8 cellular contexts compared by ENCODE assay signal in genomic region chr7:152759655-152760383, GRCh38. TPM values are rescaled to one million over a fixed set of nuclear protein-coding genes. Genes with fewer than 3 reads are reported as not detected.
DNase-seq lines count a peak whose midpoint lies in the region; ATAC-seq and TF ChIP-seq lines count a peak whose summit lies in the region.

ACTR3B (plus strand) TSS chr7:152759752; CDS start chr7:152759883, 131 bp downstream.

- H2BK12ac ChIP-seq in neuronal stem cell (ENCODE audit: low read length): no peak within 1 kb of the TSS

- DNase-seq in DMS53 treated with DMSO at 0.1 percent for 48 hours (lab: John Stamatoyannopoulos, UW; ENCODE audit: unreplicated experiment) (peak; percentile 76), RWPE2 (ENCODE audit: low spot score) (peak; percentile 76), foreskin melanocyte (peak; percentile 61), neuronal stem cell (ENCODE audit: low spot score) (peak; percentile 79), stromal cell of bone marrow (ENCODE audit: low read depth) (peak; percentile 65)
- DNase-seq in activated naive CD4-positive, alpha-beta T cell (lab: John Stamatoyannopoulos, UW): peak; percentile 80 to 92 (median 86)

- no peak within 1 kb of the TSS for H3K4ac ChIP-seq in neuronal stem cell (ENCODE audit: low read length)

- peak within 1 kb of the TSS; percentile 90 for H3K23ac ChIP-seq in neuronal stem cell (ENCODE audit: low read depth, low read length, poor library complexity)

- H3K14ac ChIP-seq in neuronal stem cell (ENCODE audit: low read length): peak within 1 kb of the TSS; percentile 66

- H3K27me3 ChIP-seq in HUES6 (ENCODE audit: control insufficient read depth, insufficient read depth, low read length) (no peaks in the 10 kb centered on the region), RWPE2 (ENCODE audit: insufficient read depth, poor library complexity, severe bottlenecking) (no peaks in the 10 kb centered on the region), neuronal stem cell (ENCODE audit: control insufficient read depth in 3 of 3, insufficient read depth in 3 of 3, low read depth in 1 of 3, low read length in 3 of 3) (no peaks in the 10 kb centered on the region)

- H3K9me3 ChIP-seq in HUES6 (ENCODE audit: control insufficient read depth, insufficient read depth, low read depth, low read length) (no peaks in the 10 kb centered on the region), RWPE2 (ENCODE audit: severe bottlenecking) (no peaks in the 10 kb centered on the region), neuronal stem cell (replicated peaks in 1 of 2; ENCODE audit: control insufficient read depth in 2 of 2, insufficient read depth in 1 of 2, low read depth in 1 of 2, low read length in 2 of 2) (no peaks in the 10 kb centered on the region)

- H3K36me3 ChIP-seq in HUES6 (ENCODE audit: control insufficient read depth, insufficient read depth, low read length): no peaks in the 10 kb centered on the region
- H3K36me3 ChIP-seq in RWPE2 (ENCODE audit: low read depth): peaks cover 8% of the 10 kb centered on the region; the same call in 1 of the 2 replicates
- H3K36me3 ChIP-seq in neuronal stem cell (replicated peaks in 1 of 2; ENCODE audit: control insufficient read depth in 2 of 2, insufficient read depth in 2 of 2, low read length in 2 of 2): no peaks in the 10 kb centered on the region

- H3K18ac ChIP-seq in neuronal stem cell (ENCODE audit: low read length): peak within 1 kb of the TSS; percentile 94

- H4K91ac ChIP-seq in neuronal stem cell (ENCODE audit: low read depth, low read length, poor library complexity): no peak within 1 kb of the TSS

- ATAC-seq in GM21390 (IDR thresholded peaks at IDR 0.05; ENCODE audit: unreplicated experiment) (peak; percentile 79), RWPE2 (ENCODE audit: low read depth) (peak; percentile 80)

- H2BK5ac ChIP-seq in neuronal stem cell (ENCODE audit: low read length): no peak within 1 kb of the TSS

- WGBS in neuronal stem cell (ENCODE audit: extremely low coverage in 2 of 2, insufficient read length in 2 of 2, insufficient replicate concordance in 1 of 2), 2 donors: no CpG with 5 or more reads among the region's 92 CpGs

- H2AK5ac ChIP-seq in neuronal stem cell (ENCODE audit: low read depth, low read length): peak within 1 kb of the TSS; percentile 87

- no peak for TF ChIP-seq CTCF in RWPE2 (IDR thresholded peaks at IDR 0.05; ENCODE audit: poor library complexity, severe bottlenecking)

- peak within 1 kb of the TSS; percentile 94 for H3K27ac ChIP-seq in HUES6 (ENCODE audit: low read depth, low read length)
- peak within 1 kb of the TSS; percentile 34 for H3K27ac ChIP-seq in RWPE2 (ENCODE audit: poor library complexity, severe bottlenecking)
- no peak within 1 kb of the TSS for H3K27ac ChIP-seq in neuronal stem cell (replicated peaks; ENCODE audit: low read length)

- peak within 1 kb of the TSS; percentile 93 for H4K8ac ChIP-seq in neuronal stem cell (ENCODE audit: low read depth, low read length)

- peak within 1 kb of the TSS; percentile 96 for H2AFZ ChIP-seq in neuronal stem cell (ENCODE audit: low read length)

- H3K4me3 ChIP-seq in HUES6 (ENCODE audit: low read depth, low read length) (peak within 1 kb of the TSS; percentile 83), RWPE2 (ENCODE audit: severe bottlenecking) (peak within 1 kb of the TSS; percentile 98), neuronal stem cell (ENCODE audit: low read length in 2 of 2) (peak within 1 kb of the TSS; percentile 56 to 90)

- peak within 1 kb of the TSS; percentile 49 for H2BK15ac ChIP-seq in neuronal stem cell (ENCODE audit: low read length)

- H3K4me1 ChIP-seq in HUES6 (ENCODE audit: control insufficient read depth, insufficient read depth, low read length) (peaks cover 14% of the 10 kb centered on the region), RWPE2 (ENCODE audit: insufficient read depth, poor library complexity, severe bottlenecking) (peaks cover 19% of the 10 kb centered on the region), neuronal stem cell (ENCODE audit: control insufficient read depth in 2 of 2, insufficient read depth in 1 of 2, low read depth in 1 of 2, low read length in 2 of 2) (peaks cover 3 to 10% of the 10 kb centered on the region in 2 donors)

- peak within 1 kb of the TSS; percentile 93 for H3K4me2 ChIP-seq in neuronal stem cell (ENCODE audit: insufficient read depth, low read length, poor library complexity, severe bottlenecking)

- peaks cover 6% of the 10 kb centered on the region for H3K79me1 ChIP-seq in neuronal stem cell (ENCODE audit: low read depth, low read length)

- no peak within 1 kb of the TSS for H2BK120ac ChIP-seq in neuronal stem cell (ENCODE audit: low read depth, low read length)

- peak within 1 kb of the TSS; percentile 97 for H3K9ac ChIP-seq in HUES6 (ENCODE audit: low read length)
- H3K9ac ChIP-seq in neuronal stem cell (ENCODE audit: low read depth, low read length, poor library complexity): peak within 1 kb of the TSS; percentile 98

RNA-seq across cellular contexts. Expression of gene ACTR3B, which starts in this region (rescaled TPM):
- 25.4 TPM for polyA plus RNA-seq in neuronal stem cell (2013, experiment 1 of 2)
- polyA plus RNA-seq in neuronal stem cell (2013, experiment 2 of 2): 25.5 TPM
